In the genomic region with DNA sequence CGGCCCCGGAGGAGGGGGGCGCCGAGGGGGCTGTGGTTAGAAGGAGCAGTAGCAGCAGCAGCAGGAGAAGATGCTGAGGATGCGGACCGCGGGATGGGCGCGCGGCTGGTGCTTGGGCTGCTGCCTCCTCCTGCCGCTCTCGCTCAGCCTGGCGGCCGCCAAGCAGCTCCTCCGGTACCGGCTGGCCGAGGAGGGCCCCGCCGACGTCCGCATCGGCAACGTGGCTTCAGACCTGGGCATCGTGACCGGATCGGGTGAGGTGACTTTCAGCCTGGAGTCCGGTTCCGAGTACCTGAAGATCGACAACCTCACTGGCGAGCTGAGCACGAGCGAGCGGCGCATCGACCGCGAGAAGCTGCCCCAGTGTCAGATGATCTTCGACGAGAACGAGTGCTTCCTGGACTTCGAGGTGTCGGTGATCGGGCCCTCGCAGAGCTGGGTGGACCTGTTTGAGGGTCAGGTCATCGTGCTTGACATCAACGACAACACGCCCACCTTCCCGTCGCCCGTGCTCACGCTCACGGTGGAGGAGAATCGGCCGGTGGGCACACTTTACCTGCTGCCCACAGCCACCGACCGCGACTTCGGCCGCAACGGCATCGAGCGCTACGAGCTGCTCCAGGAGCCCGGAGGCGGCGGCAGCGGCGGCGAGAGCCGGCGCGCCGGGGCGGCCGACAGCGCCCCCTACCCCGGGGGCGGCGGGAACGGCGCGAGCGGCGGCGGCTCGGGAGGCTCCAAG, we compare ENCODE assay signal across 7 cellular contexts. TPM values are rescaled to one million over a fixed set of nuclear protein-coding genes. Genes with fewer than 3 reads are reported as not detected.
DNase-seq lines count a peak whose midpoint lies in the region; ATAC-seq lines count a peak whose summit lies in the region.

No MANE protein-coding gene starts in this region.

- peak; percentile 37 for DNase-seq in GM23248
- DNase-seq in SK-N-MC (ENCODE audit: low read depth, low spot score) = no peak
- DNase-seq in globus pallidus (ENCODE audit: low spot score) = peak; percentile 17
- peak in 35 of 56 donors; percentile 2 to 56 (median 33) for DNase-seq in nucleus accumbens (lab: John Stamatoyannopoulos, UW)
- no peak for DNase-seq in NCI-H1694 treated with DMSO at 0.1 percent for 48 hours (lab: John Stamatoyannopoulos, UW)
- no peak for DNase-seq in Karpas-422

- H3K9ac ChIP-seq in GM23248 (no peak overlapping the region), SK-N-MC (ENCODE audit: insufficient read length) (no peak overlapping the region), Karpas-422 (ENCODE audit: low read length) (no peak overlapping the region)

- H3K4me3 ChIP-seq in GM23248 (peak overlapping the region; percentile 72), SK-N-MC (peak overlapping the region; percentile 83), Karpas-422 (ENCODE audit: low read length) (no peak overlapping the region)

- no peak for ATAC-seq in GM18498 (IDR thresholded peaks at IDR 0.05; ENCODE audit: unreplicated experiment)

- WGBS in GM23248 (ENCODE audit: low coverage in 1 of 2, low lambda C conversion rate in 2 of 2, missing lambda C conversion rate in 2 of 2), 2 experiments = 3 to 6% methylated on average over 45 to 70 of the region's 86 CpGs

- H2AFZ ChIP-seq in GM23248 = peak overlapping the region; percentile 73
- H2AFZ ChIP-seq in Karpas-422 (ENCODE audit: low read length) = no peak overlapping the region

- no peaks in the 10 kb centered on the region; the same call in 1 of the 2 replicates for H3K4me1 ChIP-seq in GM23248 (ENCODE audit: insufficient read depth)
- H3K4me1 ChIP-seq in Karpas-422 (ENCODE audit: low read length) = no peaks in the 10 kb centered on the region

- in situ Hi-C loops in GM23248 (cut with MboI) = no loop called here

- H3K4me2 ChIP-seq in GM23248 (ENCODE audit: unreplicated experiment) = peak overlapping the region; percentile 16
- no peak overlapping the region for H3K4me2 ChIP-seq in Karpas-422 (ENCODE audit: low read depth, low read length, poor library complexity, severe bottlenecking)

- no peak overlapping the region for H3K27ac ChIP-seq in GM23248
- H3K27ac ChIP-seq in SK-N-MC = no peak overlapping the region
- no peak overlapping the region for H3K27ac ChIP-seq in Karpas-422 (ENCODE audit: low read length)

- H3K36me3 ChIP-seq in GM23248 (ENCODE audit: low read depth) = no peaks in the 10 kb centered on the region
- no peaks in the 10 kb centered on the region for H3K36me3 ChIP-seq in SK-N-MC (ENCODE audit: insufficient read depth, low read length)
- H3K36me3 ChIP-seq in Karpas-422 (ENCODE audit: insufficient read depth, low read length) = no peaks in the 10 kb centered on the region

- no peaks in the 10 kb centered on the region for H3K9me3 ChIP-seq in GM23248 (ENCODE audit: low read depth)
- no peaks in the 10 kb centered on the region for H3K9me3 ChIP-seq in SK-N-MC (ENCODE audit: low read depth, low read length)
- H3K9me3 ChIP-seq in Karpas-422 (ENCODE audit: low read length) = peaks cover 15% of the 10 kb centered on the region

- no peaks in the 10 kb centered on the region for H3K79me2 ChIP-seq in GM23248 (ENCODE audit: insufficient read depth)
- no peaks in the 10 kb centered on the region for H3K79me2 ChIP-seq in Karpas-422 (ENCODE audit: low read length)

- no peaks in the 10 kb centered on the region for H4K20me1 ChIP-seq in GM23248 (ENCODE audit: insufficient read depth)
- H4K20me1 ChIP-seq in Karpas-422 (ENCODE audit: insufficient read depth, low read depth, low read length) = no peaks in the 10 kb centered on the region

- H3K27me3 ChIP-seq in GM23248 (replicated peaks; ENCODE audit: insufficient read depth) (peaks cover 48% of the 10 kb centered on the region), Karpas-422 (ENCODE audit: low read length) (no peaks in the 10 kb centered on the region)

- H3K9me2 ChIP-seq in GM23248 (ENCODE audit: insufficient read depth) (no peaks in the 10 kb centered on the region), Karpas-422 (replicated peaks; ENCODE audit: insufficient read depth, low read length) (no peaks in the 10 kb centered on the region)

- H3F3A ChIP-seq in GM23248 (ENCODE audit: insufficient read depth) = no peaks in the 10 kb centered on the region

RNA-seq across cellular contexts. Expression of a gene that starts 1.4 kb away (rescaled TPM):
- total RNA-seq in GM23248 (2014; rRNA removed; shearing (Covaris generic)) = 0.38 and 1.1 TPM in 2 replicates
- polyA plus RNA-seq in GM23248 (2016; fragmentation: Nextera tagmentation; extraction: Ambion mirVana) = 0.15 and 0.24 TPM in 2 replicates
- not detected in 2 replicates for total RNA-seq in Karpas-422 (2014; rRNA removed; shearing (Covaris generic); ENCODE audit: low replicate concordance)

Comparison
In these comparisons a context has a peak if more than half of its experiments do, and no peak if none do; other contexts are left out.
1. DNase-seq: peak in GM23248 (single experiment), globus pallidus (single experiment) and nucleus accumbens (35 of 56); none in SK-N-MC (single experiment), NCI-H1694 treated with DMSO at 0.1 percent for 48 hours (single experiment) and Karpas-422 (single experiment).